Comparison of ENCODE assay signal across 21 cellular contexts in the genomic region with DNA sequence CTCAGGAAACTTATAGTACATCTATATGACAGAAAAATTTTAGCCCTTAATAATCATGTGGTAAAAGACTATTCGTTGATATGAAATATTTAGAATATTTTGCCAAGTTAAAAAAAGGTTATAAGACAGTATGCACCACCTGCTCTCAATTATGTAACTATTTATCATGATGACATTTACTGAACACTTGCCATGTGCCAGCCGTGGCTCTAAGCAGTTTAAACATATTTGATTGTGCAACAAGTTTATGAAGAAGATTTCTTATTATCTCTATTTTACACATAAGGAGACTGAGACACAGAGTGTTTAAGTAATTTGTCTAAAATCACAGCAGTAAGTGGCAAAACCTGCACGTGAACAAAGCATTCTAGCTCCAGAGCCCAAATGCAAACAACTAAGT.
DNase-seq lines count a peak whose midpoint lies in the region; ATAC-seq and TF ChIP-seq lines count a peak whose summit lies in the region.
"Had no signal": no experiment of that assay in that cellular context is flagged by ENCODE, and none has a peak within 500 bp of the region (broad histone marks: within the 10 kb centered on the region; RNA-seq: fewer than 3 reads in every experiment).

No MANE protein-coding gene starts in this region.

- H3K4me1 ChIP-seq in hepatocyte (ENCODE audit: insufficient read depth): peaks cover 28% of the 10 kb centered on the region
- H3K4me1 ChIP-seq: SJSA1 had no signal

- no peaks in the 10 kb centered on the region for H3K79me2 ChIP-seq in hepatocyte

- no peaks in the 10 kb centered on the region for H3K36me3 ChIP-seq in SK-N-MC (ENCODE audit: insufficient read depth, low read length)
- no peaks in the 10 kb centered on the region for H3K36me3 ChIP-seq in hepatocyte (replicated peaks; ENCODE audit: insufficient read depth, low read depth)
- H3K36me3 ChIP-seq: BLaER1, gastroesophageal sphincter, SJSA1 had no signal

- H4K20me1 ChIP-seq in hepatocyte (ENCODE audit: insufficient read depth, poor library complexity, severe bottlenecking): no peaks in the 10 kb centered on the region
- H4K20me1 ChIP-seq: BLaER1 had no signal

- whole genome bisulfite sequencing in hepatocyte (ENCODE audit: low lambda C conversion rate, missing lambda C conversion rate): 30% methylated on average over 3 of the region's 3 CpGs

- ATAC-seq in GM19467 (IDR thresholded peaks at IDR 0.05; ENCODE audit: unreplicated experiment): no peak
- no peak for ATAC-seq in GM21529 (IDR thresholded peaks at IDR 0.05; ENCODE audit: unreplicated experiment)
- ATAC-seq: activated CD4-positive, CD25-positive, alpha-beta regulatory T cell treated with anti-CD3 and anti-CD28 coated beads, Interleukin-2, amount 50 U/mL, for 24 hours had no signal

- no peak overlapping the region for H2AFZ ChIP-seq in hepatocyte

- peak overlapping the region; percentile 27 for H3K4me2 ChIP-seq in hepatocyte
- H3K4me2 ChIP-seq: BLaER1, smooth muscle cell had no signal

- TF ChIP-seq CTCF in hepatocyte (IDR thresholded peaks at IDR 0.05; ENCODE audit: poor library complexity): no peak

- no peaks in the 10 kb centered on the region for H3K27me3 ChIP-seq in hepatocyte
- H3K27me3 ChIP-seq: BLaER1, gastroesophageal sphincter, SJSA1, testis had no signal

- no peaks in the 10 kb centered on the region for H3K9me2 ChIP-seq in hepatocyte (replicated peaks; ENCODE audit: insufficient read depth)

- DNase-seq in AG08395 (ENCODE audit: low spot score) (peak; percentile 14), GM04503 (ENCODE audit: low read depth) (peak; percentile 21), SK-N-MC (ENCODE audit: low read depth, low spot score) (peak; percentile 66), hepatocyte (ENCODE audit: low spot score) (no peak), head of caudate nucleus (no peak), NK-92 (lab: John Stamatoyannopoulos, UW; ENCODE audit: unreplicated experiment) (no peak)
- DNase-seq: amniotic stem cell, cerebellar nuclear complex, HCEC 1CT, naive B cell, NCI-H226, T-helper 9 cell, testis had no signal

- peak overlapping the region; percentile 65 for H3K4me3 ChIP-seq in SK-N-MC
- no peak overlapping the region for H3K4me3 ChIP-seq in hepatocyte
- H3K4me3 ChIP-seq: BLaER1, gastroesophageal sphincter, lung, SJSA1, smooth muscle cell, testis had no signal

- H3K9ac ChIP-seq in SK-N-MC (ENCODE audit: insufficient read length): no peak overlapping the region
- H3K9ac ChIP-seq: BLaER1 had no signal

- H3K9me3 ChIP-seq in SK-N-MC (ENCODE audit: low read depth, low read length): no peaks in the 10 kb centered on the region
- no peaks in the 10 kb centered on the region for H3K9me3 ChIP-seq in hepatocyte (ENCODE audit: low read depth)
- H3K9me3 ChIP-seq: BLaER1, gastroesophageal sphincter, SJSA1, testis had no signal

- intact Hi-C loops in head of caudate nucleus (cut with DNase I): no loop called here

- H3K27ac ChIP-seq in SK-N-MC: peak overlapping the region; percentile 76
- peak overlapping the region; percentile 39 for H3K27ac ChIP-seq in hepatocyte
- H3K27ac ChIP-seq: BLaER1, SJSA1, testis had no signal

Comparison
In these comparisons a context has a peak if more than half of its experiments do, and no peak if none do; other contexts are left out.
1. DNase-seq: peak in AG08395 (single experiment), GM04503 (single experiment) and SK-N-MC (single experiment); none in hepatocyte (single experiment), head of caudate nucleus (0 of 42) and NK-92 (single experiment).